14 cellular contexts compared by ENCODE assay signal in the genomic region with DNA sequence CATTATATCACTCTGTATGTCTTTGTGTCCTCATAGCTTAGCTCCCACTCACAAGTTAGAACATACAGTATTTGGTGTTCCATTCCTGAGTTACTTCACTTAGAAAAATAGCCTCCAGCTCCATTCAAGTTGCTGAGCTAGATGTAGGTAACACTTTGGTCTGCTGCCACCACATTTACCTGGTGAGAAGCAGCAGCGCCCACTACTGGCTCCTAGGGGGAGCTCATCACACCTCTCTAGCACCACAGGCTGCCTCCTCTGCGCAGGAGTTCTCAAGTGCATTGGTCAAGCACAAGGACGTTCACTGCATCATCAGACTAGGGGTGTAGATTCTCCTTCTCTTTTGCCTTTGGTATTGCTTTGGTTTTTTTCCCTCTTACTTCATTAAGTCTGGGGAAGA.
DNase-seq lines count a peak whose midpoint lies in the region; ATAC-seq and TF ChIP-seq lines count a peak whose summit lies in the region.
"Had no signal": no experiment of that assay in that cellular context is flagged by ENCODE, and none has a peak within 500 bp of the region (broad histone marks: within the 10 kb centered on the region; RNA-seq: fewer than 3 reads in every experiment).

No MANE protein-coding gene starts in this region.

- peaks cover 0 to 2% of the 10 kb centered on the region in 2 donors for H3K36me3 Mint-ChIP-seq in activated T-cell treated with anti-CD3 and anti-CD28 coated beads, Interleukin-2, amount 50 U/mL, for 72 hours (ENCODE audit: insufficient read depth in 2 of 2)
- H3K36me3 Mint-ChIP-seq: CD4-positive, CD25-positive, alpha-beta regulatory T cell had no signal

- H3K36me3 ChIP-seq in testis (ENCODE audit: low read depth, missing control alignments) = no peaks in the 10 kb centered on the region
- H3K36me3 ChIP-seq: SJSA1 had no signal

- H3K9me3 ChIP-seq in testis = no peaks in the 10 kb centered on the region
- H3K9me3 ChIP-seq: SJSA1 had no signal

- 40 to 55% methylated on average over 3 of the region's 3 CpGs for WGBS in testis, 2 donors

- H3K27me3 ChIP-seq in testis = no peaks in the 10 kb centered on the region
- H3K27me3 ChIP-seq: SJSA1 had no signal

- TF ChIP-seq CTCF in fibroblast of mammary gland (conservative IDR thresholded peaks at IDR 0.05; ENCODE audit: control insufficient read depth, insufficient read depth, low read depth, low read length) (peak; percentile 36), testis (IDR thresholded peaks at IDR 0.05) (peak in 1 of 3 experiments; percentile 35)

- no peak overlapping the region for H3K4me3 Mint-ChIP-seq in activated T-cell treated with anti-CD3 and anti-CD28 coated beads, Interleukin-2, amount 50 U/mL, for 72 hours
- H3K4me3 Mint-ChIP-seq: CD4-positive, CD25-positive, alpha-beta regulatory T cell had no signal

- no peaks in the 10 kb centered on the region for H3K4me1 Mint-ChIP-seq in activated T-cell treated with anti-CD3 and anti-CD28 coated beads, Interleukin-2, amount 50 U/mL, for 72 hours (ENCODE audit: low read depth)
- H3K4me1 Mint-ChIP-seq: CD4-positive, CD25-positive, alpha-beta regulatory T cell had no signal

- H3K27ac ChIP-seq in testis = no peak overlapping the region
- H3K27ac ChIP-seq: parathyroid adenoma, SJSA1 had no signal

- no peaks in the 10 kb centered on the region for H3K27me3 Mint-ChIP-seq in activated T-cell treated with anti-CD3 and anti-CD28 coated beads, Interleukin-2, amount 50 U/mL, for 72 hours (ENCODE audit: low read depth)
- H3K27me3 Mint-ChIP-seq: CD4-positive, CD25-positive, alpha-beta regulatory T cell had no signal

- ATAC-seq in activated T-cell treated with anti-CD3 and anti-CD28 coated beads, Interleukin-2, amount 50 U/mL, for 72 hours (replicated peaks in 1 of 2) = no peak

- peaks cover 9% of the 10 kb centered on the region in 2 donors for H3K9me3 Mint-ChIP-seq in activated T-cell treated with anti-CD3 and anti-CD28 coated beads, Interleukin-2, amount 50 U/mL, for 72 hours

- DNase-seq in activated T-cell treated with anti-CD3 and anti-CD28 coated beads for 48 hours (ENCODE audit: low read depth) (peak; percentile 0), NCI-H748 (lab: John Stamatoyannopoulos, UW; ENCODE audit: unreplicated experiment) (peak; percentile 62), fibroblast of mammary gland (ENCODE audit: low read depth) (peak; percentile 21), testis (peak; percentile 80), NCI-H1105 (lab: John Stamatoyannopoulos, UW) (no peak), ecto neural progenitor cell (ENCODE audit: low spot score) (no peak)
- no peak for DNase-seq in activated T-cell treated with anti-CD3 and anti-CD28 coated beads, Interleukin-2, amount 50 U/mL, for 72 hours
- DNase-seq in activated CD4-positive, alpha-beta T cell treated with anti-CD3 and anti-CD28 coated beads for 1 hour = no peak
- DNase-seq: activated T-cell treated with anti-CD3 and anti-CD28 coated beads for 4 hours; CD4-positive, CD25-positive, alpha-beta regulatory T cell; central memory CD4-positive, alpha-beta T cell; hippocampal formation had no signal

- TF ChIP-seq POLR2A in testis (IDR thresholded peaks at IDR 0.05) = no peak

- no peaks in the 10 kb centered on the region for H3K4me1 ChIP-seq in testis
- H3K4me1 ChIP-seq: parathyroid adenoma, SJSA1 had no signal

- intact Hi-C loops in testis (cut with DNase I; ENCODE audit: low total_unique reads) = no loop called here

- H3K4me3 ChIP-seq in fibroblast of mammary gland (ENCODE audit: control insufficient read depth, low read depth, low read length) = no peak overlapping the region
- H3K4me3 ChIP-seq in testis = no peak overlapping the region
- H3K4me3 ChIP-seq: SJSA1 had no signal

- H3K27ac Mint-ChIP-seq in activated T-cell treated with anti-CD3 and anti-CD28 coated beads, Interleukin-2, amount 50 U/mL, for 72 hours = no peak overlapping the region

Comparison
In these comparisons a context has a peak if more than half of its experiments do, and no peak if none do; other contexts are left out.
1. DNase-seq: peak in activated T-cell treated with anti-CD3 and anti-CD28 coated beads for 48 hours (single experiment), NCI-H748 (single experiment), fibroblast of mammary gland (single experiment) and testis (single experiment); none in activated T-cell treated with anti-CD3 and anti-CD28 coated beads, Interleukin-2, amount 50 U/mL, for 72 hours (0 of 2), NCI-H1105 (single experiment), ecto neural progenitor cell (single experiment) and activated CD4-positive, alpha-beta T cell treated with anti-CD3 and anti-CD28 coated beads for 1 hour (single experiment).